Comparison of ENCODE assay signal across 16 cellular contexts in genomic region chr3:14370719-14371572, GRCh38. TPM values are rescaled to one million over a fixed set of nuclear protein-coding genes. Genes with fewer than 3 reads are reported as not detected.
DNase-seq lines count a peak whose midpoint lies in the region; ATAC-seq and TF ChIP-seq lines count a peak whose summit lies in the region.
"Had no signal": no experiment of that assay in that cellular context is flagged by ENCODE, and none has a peak within 500 bp of the region (broad histone marks: within the 10 kb centered on the region; RNA-seq: fewer than 3 reads in every experiment).

No MANE protein-coding gene starts in this region.

- H3K18ac ChIP-seq in IMR-90 (ENCODE audit: low read depth, low read length) (no peak overlapping the region), neuronal stem cell (ENCODE audit: low read length) (peak overlapping the region; percentile 46)

- BruUV-seq in IMR-90 (replicated peaks; lab: Mats Ljungman, UMichigan) = no TSS peak

- no peak for TF ChIP-seq POLR2A in IMR-90 (IDR thresholded peaks at IDR 0.05; ENCODE audit: low read depth, low read length)
- TF ChIP-seq POLR2A in breast epithelium (IDR thresholded peaks at IDR 0.05) = no peak

- H3K14ac ChIP-seq in IMR-90 (replicated peaks; ENCODE audit: low read depth, low read length) = no peak overlapping the region; the same call in 1 of the 2 replicates
- peak overlapping the region; percentile 95 for H3K14ac ChIP-seq in neuronal stem cell (ENCODE audit: low read length)

- H3K27ac Mint-ChIP-seq in CD14-positive monocyte = peak overlapping the region; percentile 86 to 96 (median 90)
- H3K27ac Mint-ChIP-seq: activated CD8-positive, alpha-beta T cell treated with anti-CD3 and anti-CD28 coated beads for 36 hours had no signal

- dilution Hi-C loops in IMR-90 (cut with HindIII; ENCODE audit: low sequenced_read_pairs, unreplicated experiment) = no loop called here

- no peak overlapping the region; the same call in 1 of the 2 replicates for H3K4ac ChIP-seq in IMR-90 (ENCODE audit: low read depth, low read length)
- H3K4ac ChIP-seq in neuronal stem cell (ENCODE audit: low read length) = no peak overlapping the region

- H2BK120ac ChIP-seq in IMR-90 (ENCODE audit: low read depth, low read length) (no peak overlapping the region), neuronal stem cell (ENCODE audit: low read depth, low read length) (no peak overlapping the region)

- no peak overlapping the region for H4K8ac ChIP-seq in IMR-90 (ENCODE audit: low read depth in 2 of 2, low read length in 2 of 2)
- H4K8ac ChIP-seq in neuronal stem cell (ENCODE audit: low read depth, low read length) = no peak overlapping the region

- H2BK5ac ChIP-seq in IMR-90 (ENCODE audit: low read depth, low read length, poor library complexity, severe bottlenecking) = no peak overlapping the region
- no peak overlapping the region for H2BK5ac ChIP-seq in neuronal stem cell (ENCODE audit: low read length)

- no peak overlapping the region for H3K4me3 Mint-ChIP-seq in CD14-positive monocyte
- H3K4me3 Mint-ChIP-seq: activated CD8-positive, alpha-beta T cell treated with anti-CD3 and anti-CD28 coated beads for 36 hours; activated T-cell treated with anti-CD3 and anti-CD28 coated beads, Interleukin-2, amount 50 U/mL, for 24 hours; HFFc6; WTC11 had no signal

- H3K27me3 ChIP-seq in IMR-90 (ENCODE audit: control insufficient read depth, insufficient read depth, low read length) = peaks cover 9% of the 10 kb centered on the region; the same call in 1 of the 2 replicates
- no peaks in the 10 kb centered on the region for H3K27me3 ChIP-seq in breast epithelium
- peaks cover 0 to 63% (median 0%) of the 10 kb centered on the region in 3 experiments for H3K27me3 ChIP-seq in neuronal stem cell (ENCODE audit: control insufficient read depth in 3 of 3, insufficient read depth in 3 of 3, low read depth in 1 of 3, low read length in 3 of 3)
- H3K27me3 ChIP-seq: sigmoid colon, vagina had no signal

- no peak overlapping the region for H2BK15ac ChIP-seq in IMR-90 (ENCODE audit: low read depth, low read length)
- H2BK15ac ChIP-seq in neuronal stem cell (ENCODE audit: low read length) = peak overlapping the region; percentile 43

- peaks cover 74% of the 10 kb centered on the region for H3K4me1 Mint-ChIP-seq in CD14-positive monocyte

- no peak for DNase-seq in CD14-positive monocyte (ENCODE audit: low spot score)
- DNase-seq in IMR-90 = no peak
- DNase-seq in breast epithelium (ENCODE audit: low spot score in 2 of 2) = no peak
- no peak for DNase-seq in neuronal stem cell (ENCODE audit: low spot score)
- no peak for DNase-seq in islet precursor cell
- DNase-seq in DMS153 (lab: John Stamatoyannopoulos, UW) = no peak
- no peak for DNase-seq in SW 1271 (lab: John Stamatoyannopoulos, UW)
- DNase-seq: activated naive CD4-positive, alpha-beta T cell treated with anti-CD3 and anti-CD28 coated beads, Interleukin-2, amount 50 U/mL, for 16 hours; activated T-cell treated with anti-CD3 and anti-CD28 coated beads, Interleukin-2, amount 50 U/mL, for 24 hours; T-helper 1 cell had no signal

- H3K36me3 ChIP-seq in IMR-90 (ENCODE audit: control insufficient read depth, insufficient read depth, low read length) (no peaks in the 10 kb centered on the region), breast epithelium (no peaks in the 10 kb centered on the region), neuronal stem cell (replicated peaks in 1 of 2; ENCODE audit: control insufficient read depth in 2 of 2, insufficient read depth in 2 of 2, low read length in 2 of 2) (no peaks in the 10 kb centered on the region)
- H3K36me3 ChIP-seq: sigmoid colon, vagina had no signal

- TF ChIP-seq CTCF in CD14-positive monocyte (IDR thresholded peaks at IDR 0.05) (no peak), IMR-90 (conservative IDR thresholded peaks at IDR 0.05; ENCODE audit: low read depth, low read length) (no peak), breast epithelium (IDR thresholded peaks at IDR 0.05) (no peak)

- H3K4me1 ChIP-seq in IMR-90 (ENCODE audit: control insufficient read depth, insufficient read depth, low read length) (peaks cover 3% of the 10 kb centered on the region), breast epithelium (peaks cover 3 to 10% of the 10 kb centered on the region in 2 donors), neuronal stem cell (ENCODE audit: control insufficient read depth in 2 of 2, insufficient read depth in 1 of 2, low read depth in 1 of 2, low read length in 2 of 2) (peaks cover 0 to 26% of the 10 kb centered on the region in 2 donors)
- H3K4me1 ChIP-seq: foreskin keratinocyte had no signal

- no peaks in the 10 kb centered on the region for H3K9me3 ChIP-seq in IMR-90 (ENCODE audit: control insufficient read depth, insufficient read depth, low read length)
- H3K9me3 ChIP-seq in breast epithelium = no peaks in the 10 kb centered on the region
- no peaks in the 10 kb centered on the region for H3K9me3 ChIP-seq in neuronal stem cell (replicated peaks in 1 of 2; ENCODE audit: control insufficient read depth in 2 of 2, insufficient read depth in 1 of 2, low read depth in 1 of 2, low read length in 2 of 2)
- H3K9me3 ChIP-seq: sigmoid colon, vagina had no signal

- intact Hi-C loops in CD14-positive monocyte (cut with micrococcal nuclease) = no loop called here
- intact Hi-C loops in IMR-90 (cut with micrococcal nuclease) = no loop called here
- intact Hi-C loops in breast epithelium (cut with DNase I; ENCODE audit: low total_unique reads) = loop anchor here (2.0 kb wide), 1 partner anchor 26 kb away; no protein-coding TSS in a partner anchor

- CTCF ChIA-PET in IMR-90 (lab: Yijun Ruan, JAX) = interaction anchor here (0.6 kb wide), 1 partner anchor 39 kb away, joined by 3 read pairs; no protein-coding TSS in a partner anchor

- H3K23ac ChIP-seq in IMR-90 (ENCODE audit: low read depth, low read length) (no peak overlapping the region), neuronal stem cell (ENCODE audit: low read depth, low read length, poor library complexity) (no peak overlapping the region)

- POLR2A ChIA-PET in IMR-90 (lab: Charles Lee; ENCODE audit: unreplicated experiment) = no interaction called here

- H3K9ac ChIP-seq in IMR-90 (ENCODE audit: low read depth, low read length) (no peak overlapping the region), neuronal stem cell (ENCODE audit: low read depth, low read length, poor library complexity) (no peak overlapping the region)

- peaks cover 1 to 6% (median 5%) of the 10 kb centered on the region in 3 donors for H3K27me3 Mint-ChIP-seq in CD14-positive monocyte (ENCODE audit: low read depth in 3 of 3)
- H3K27me3 Mint-ChIP-seq: activated CD8-positive, alpha-beta T cell treated with anti-CD3 and anti-CD28 coated beads for 36 hours; activated T-cell treated with anti-CD3 and anti-CD28 coated beads, Interleukin-2, amount 50 U/mL, for 24 hours had no signal

- H3K79me1 ChIP-seq in IMR-90 (ENCODE audit: low read depth in 1 of 2, low read length in 2 of 2) (no peaks in the 10 kb centered on the region), neuronal stem cell (ENCODE audit: low read depth, low read length) (no peaks in the 10 kb centered on the region)

- H2AFZ ChIP-seq in IMR-90 (replicated peaks; ENCODE audit: low read length, poor library complexity) (peak overlapping the region; percentile 56), neuronal stem cell (ENCODE audit: low read length) (no peak overlapping the region)

- H3K56ac ChIP-seq in IMR-90 (ENCODE audit: extremely low read depth, insufficient read depth, low read length) = no peak overlapping the region

- H4K91ac ChIP-seq in IMR-90 (ENCODE audit: insufficient read depth, low read depth, low read length) (no peak overlapping the region), neuronal stem cell (ENCODE audit: low read depth, low read length, poor library complexity) (no peak overlapping the region)

- WGBS in IMR-90 (ENCODE audit: extremely low coverage in 2 of 2, insufficient read length in 1 of 2), 2 experiments = 67% methylated on average over 3 of the region's 14 CpGs; no CpG with 5 or more reads in 1 of the 2 experiments
- no CpG with 5 or more reads among the region's 14 CpGs for WGBS in neuronal stem cell (ENCODE audit: extremely low coverage in 2 of 2, insufficient read length in 2 of 2, insufficient replicate concordance in 1 of 2), 2 donors

- no peak overlapping the region for H3K27ac ChIP-seq in IMR-90 (ENCODE audit: insufficient read depth, low read length)
- peak overlapping the region; percentile 38 to 41 for H3K27ac ChIP-seq in breast epithelium
- H3K27ac ChIP-seq in neuronal stem cell (replicated peaks; ENCODE audit: low read length) = no peak overlapping the region
- H3K27ac ChIP-seq: foreskin keratinocyte, sigmoid colon, vagina had no signal

- H2AK9ac ChIP-seq in IMR-90 (replicated peaks; ENCODE audit: low read depth, low read length, poor library complexity) = no peak overlapping the region

- ATAC-seq in IMR-90 (ENCODE audit: low read depth) = no peak
- ATAC-seq: WTC11 had no signal

- no peaks in the 10 kb centered on the region for H3K9me3 Mint-ChIP-seq in CD14-positive monocyte
- H3K9me3 Mint-ChIP-seq: activated CD8-positive, alpha-beta T cell treated with anti-CD3 and anti-CD28 coated beads for 36 hours; activated T-cell treated with anti-CD3 and anti-CD28 coated beads, Interleukin-2, amount 50 U/mL, for 24 hours; HFFc6; WTC11 had no signal

- TF ChIP-seq RAD21 in IMR-90 (IDR thresholded peaks at IDR 0.05; ENCODE audit: low read length) = no peak

- no peaks in the 10 kb centered on the region for H4K20me1 ChIP-seq in IMR-90 (ENCODE audit: insufficient read depth, low read length)

- no peak overlapping the region for H2BK20ac ChIP-seq in IMR-90 (ENCODE audit: low read depth, low read length)

- no peak overlapping the region for H4K5ac ChIP-seq in IMR-90 (ENCODE audit: low read depth, low read length)

- 0 out of 2 replicates have a peak, but pooled peaks cover 3% of the 10 kb centered on the region for H3K9me1 ChIP-seq in IMR-90 (ENCODE audit: insufficient read depth, low read length)

- H2AK5ac ChIP-seq in IMR-90 (ENCODE audit: low read depth, low read length) = no peak overlapping the region
- peak overlapping the region; percentile 57 for H2AK5ac ChIP-seq in neuronal stem cell (ENCODE audit: low read depth, low read length)

- no peak overlapping the region for H2BK12ac ChIP-seq in neuronal stem cell (ENCODE audit: low read length)

- no peak overlapping the region for H3K4me2 ChIP-seq in IMR-90 (ENCODE audit: low read depth, low read length)
- no peak overlapping the region for H3K4me2 ChIP-seq in neuronal stem cell (ENCODE audit: insufficient read depth, low read length, poor library complexity, severe bottlenecking)

- H3K4me3 ChIP-seq in IMR-90 (ENCODE audit: insufficient read depth, low read depth, low read length) = no peak overlapping the region
- no peak overlapping the region for H3K4me3 ChIP-seq in breast epithelium
- H3K4me3 ChIP-seq in neuronal stem cell (ENCODE audit: low read length in 2 of 2) = no peak overlapping the region
- H3K4me3 ChIP-seq: sigmoid colon, vagina had no signal

- peaks cover 0 to 1% of the 10 kb centered on the region in 2 donors for H3K36me3 Mint-ChIP-seq in CD14-positive monocyte
- H3K36me3 Mint-ChIP-seq: WTC11 had no signal

- in situ Hi-C loops in IMR-90 (cut with MboI; ENCODE audit: low sequenced_read_pairs) = no loop called here

RNA-seq across cellular contexts. Expression of gene SLC6A6, which starts 31.5 kb away (rescaled TPM):
- polyA plus RNA-seq in CD14-positive monocyte (10 to 100 TPM; 18.4 to 24.5 TPM), IMR-90 (2012; rRNA removed) (39.3 and 39.4 TPM in 2 replicates)
- total RNA-seq in IMR-90 (2012; rRNA removed) (29.9 and 32.5 TPM in 2 replicates), breast epithelium (10 to 100 TPM; 22.1 to 52.4 (median 27.5) TPM)
- 14.9 and 24.2 TPM in 2 replicates for polyA plus RNA-seq in IMR-90 (2012; cell fraction: cytosol; rRNA removed)
- 70.6 and 99.2 TPM in 2 replicates for polyA plus RNA-seq in IMR-90 (2012; cell fraction: nucleus; rRNA removed; ENCODE audit: low replicate concordance)
- polyA plus RNA-seq in neuronal stem cell (2013, experiment 1 of 2) = 27.6 TPM
- polyA plus RNA-seq in neuronal stem cell (2013, experiment 2 of 2) = 30.3 TPM

Comparison
In these comparisons a context has a peak if more than half of its experiments do, and no peak if none do; other contexts are left out.
1. H3K27ac ChIP-seq: peak in breast epithelium (2 of 2); none in IMR-90 (single experiment) and neuronal stem cell (single experiment).